In genomic region chr7:40009301-40009700, GRCh38 we compare ENCODE assay signal across 1 cellular context.
TF ChIP-seq lines count a peak whose summit lies in the region.

No MANE protein-coding gene starts in this region.

TF ChIP-seq in HepG2, 621 proteins besides CTCF, POLR2A, EP300 and RAD21 (continued from another document):
- no peak for TF ChIP-seq ZNF414 (CRISPR knock-in tag; IDR thresholded peaks at IDR 0.05)
- TF ChIP-seq ZFP90 (CRISPR knock-in tag; IDR thresholded peaks at IDR 0.05; ENCODE audit: borderline replicate concordance), result no peak
- no peak for TF ChIP-seq ZNF567 (CRISPR knock-in tag; IDR thresholded peaks at IDR 0.05; ENCODE audit: borderline replicate concordance)
- no peak for TF ChIP-seq U2AF1 (optimal IDR thresholded peaks at IDR 0.05; ENCODE audit: low read depth, low read length)
- TF ChIP-seq CENPT (CRISPR knock-in tag; IDR thresholded peaks at IDR 0.05; ENCODE audit: low read depth), result no peak
- no peak for TF ChIP-seq FOSL1 (CRISPR knock-in tag; IDR thresholded peaks at IDR 0.05; ENCODE audit: borderline replicate concordance)
- TF ChIP-seq, protein P1, sequence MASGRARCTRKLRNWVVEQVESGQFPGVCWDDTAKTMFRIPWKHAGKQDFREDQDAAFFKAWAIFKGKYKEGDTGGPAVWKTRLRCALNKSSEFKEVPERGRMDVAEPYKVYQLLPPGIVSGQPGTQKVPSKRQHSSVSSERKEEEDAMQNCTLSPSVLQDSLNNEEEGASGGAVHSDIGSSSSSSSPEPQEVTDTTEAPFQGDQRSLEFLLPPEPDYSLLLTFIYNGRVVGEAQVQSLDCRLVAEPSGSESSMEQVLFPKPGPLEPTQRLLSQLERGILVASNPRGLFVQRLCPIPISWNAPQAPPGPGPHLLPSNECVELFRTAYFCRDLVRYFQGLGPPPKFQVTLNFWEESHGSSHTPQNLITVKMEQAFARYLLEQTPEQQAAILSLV (CRISPR knock-in tag; IDR thresholded peaks at IDR 0.05; ENCODE audit: borderline replicate concordance), result no peak
- TF ChIP-seq SRSF4 (IDR thresholded peaks at IDR 0.05; ENCODE audit: low read depth, low read length, poor library complexity, severe bottlenecking), result no peak
- TF ChIP-seq, protein P2, sequence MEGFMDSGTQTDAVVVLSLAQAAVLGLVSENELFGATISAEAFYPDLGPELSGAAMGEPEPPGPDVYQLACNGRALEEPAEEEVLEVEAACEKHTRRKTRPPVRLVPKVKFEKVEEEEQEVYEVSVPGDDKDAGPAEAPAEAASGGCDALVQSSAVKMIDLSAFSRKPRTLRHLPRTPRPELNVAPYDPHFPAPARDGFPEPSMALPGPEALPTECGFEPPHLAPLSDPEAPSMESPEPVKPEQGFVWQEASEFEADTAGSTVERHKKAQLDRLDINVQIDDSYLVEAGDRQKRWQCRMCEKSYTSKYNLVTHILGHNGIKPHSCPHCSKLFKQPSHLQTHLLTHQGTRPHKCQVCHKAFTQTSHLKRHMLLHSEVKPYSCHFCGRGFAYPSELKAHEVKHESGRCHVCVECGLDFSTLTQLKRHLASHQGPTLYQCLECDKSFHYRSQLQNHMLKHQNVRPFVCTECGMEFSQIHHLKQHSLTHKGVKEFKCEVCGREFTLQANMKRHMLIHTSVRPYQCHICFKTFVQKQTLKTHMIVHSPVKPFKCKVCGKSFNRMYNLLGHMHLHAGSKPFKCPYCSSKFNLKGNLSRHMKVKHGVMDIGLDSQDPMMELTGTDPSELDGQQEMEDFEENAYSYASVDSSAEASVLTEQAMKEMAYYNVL (CRISPR knock-in tag; IDR thresholded peaks at IDR 0.05; ENCODE audit: borderline replicate concordance), result no peak
- no peak for TF ChIP-seq GMEB2 (CRISPR knock-in tag; IDR thresholded peaks at IDR 0.05; ENCODE audit: low read depth)
- no peak for TF ChIP-seq ZNF318 (CRISPR knock-in tag; IDR thresholded peaks at IDR 0.05)
- TF ChIP-seq NR2F6 (IDR thresholded peaks at IDR 0.05), result no peak
- TF ChIP-seq NR2F6 (CRISPR knock-in tag; IDR thresholded peaks at IDR 0.05), result no peak
- TF ChIP-seq SIX4 (CRISPR knock-in tag; IDR thresholded peaks at IDR 0.05), result no peak
- TF ChIP-seq ZEB1 (IDR thresholded peaks at IDR 0.05; ENCODE audit: insufficient replicate concordance, low read depth), result no peak
- TF ChIP-seq ZNF775 (CRISPR knock-in tag; IDR thresholded peaks at IDR 0.05; ENCODE audit: borderline replicate concordance), result no peak
